ENCODE assay signal across 14 cellular contexts in genomic region chr11:28123151-28123571, GRCh38. TPM values are rescaled to one million over a fixed set of nuclear protein-coding genes. Genes with fewer than 3 reads are reported as not detected.
A peak's percentile ranks its signal among the peaks of the same experiment; 100 is the strongest.
DNase-seq lines count a peak whose midpoint lies in the region; ATAC-seq and TF ChIP-seq lines count a peak whose summit lies in the region.
"Had no signal": no experiment of that assay in that cellular context is flagged by ENCODE, and none has a peak within 500 bp of the region (broad histone marks: within the 10 kb centered on the region; RNA-seq: fewer than 3 reads in every experiment).

No MANE protein-coding gene starts in this region.

- H3F3A ChIP-seq in GM23338 (replicated peaks; ENCODE audit: low read depth) = no peaks in the 10 kb centered on the region

- H3K4me2 ChIP-seq in GM23338 (no peak overlapping the region), osteoblast (ENCODE audit: insufficient read depth, low read length) (peak overlapping the region; percentile 9)

- H2AFZ ChIP-seq in GM23338 = no peak overlapping the region
- peak overlapping the region; percentile 1 for H2AFZ ChIP-seq in osteoblast (ENCODE audit: low read length)
- H2AFZ ChIP-seq: parathyroid adenoma had no signal

- no peaks in the 10 kb centered on the region for H3K9me3 Mint-ChIP-seq in GM23338
- H3K9me3 Mint-ChIP-seq: activated naive CD4-positive, alpha-beta T cell treated with anti-CD3 and anti-CD28 coated beads, Interleukin-2, amount 10 ng/mL, durations not matched to agents 7 days and 5 days; stimulated activated effector memory CD8-positive, alpha-beta T cell treated with anti-CD3 and anti-CD28 coated beads, Interleukin-12 subunit alpha, Interleukin-12 subunit beta, amount 100 ng/mL, for 72 hours; T-helper 2 cell treated with Interferon-gamma antibody and Interleukin-4, amounts not matched to agents 5 μg/mL and 100 μg/mL, for 36 hours had no signal

- no peak overlapping the region for H3K4me3 Mint-ChIP-seq in GM23338
- H3K4me3 Mint-ChIP-seq: activated naive CD4-positive, alpha-beta T cell treated with anti-CD3 and anti-CD28 coated beads, Interleukin-2, amount 10 ng/mL, durations not matched to agents 7 days and 5 days; stimulated activated effector memory CD8-positive, alpha-beta T cell treated with anti-CD3 and anti-CD28 coated beads, Interleukin-12 subunit alpha, Interleukin-12 subunit beta, amount 100 ng/mL, for 72 hours; T-helper 2 cell treated with Interferon-gamma antibody and Interleukin-4, amounts not matched to agents 5 μg/mL and 100 μg/mL, for 36 hours had no signal

- no peak for TF ChIP-seq CTCF in GM23338 (conservative IDR thresholded peaks at IDR 0.05; ENCODE audit: low read depth in 2 of 2)
- TF ChIP-seq CTCF in choroid plexus epithelial cell (conservative IDR thresholded peaks at IDR 0.05; ENCODE audit: low read depth, low read length) = no peak
- no peak for TF ChIP-seq CTCF in osteoblast (IDR thresholded peaks at IDR 0.05; ENCODE audit: extremely low read depth, low read depth, low read length)

- H3K27me3 ChIP-seq in GM23338 (ENCODE audit: insufficient read depth) (no peaks in the 10 kb centered on the region), osteoblast (ENCODE audit: insufficient read depth, low read length) (no peaks in the 10 kb centered on the region)
- H3K27me3 ChIP-seq: tibial nerve had no signal

- no peaks in the 10 kb centered on the region for H3K27me3 Mint-ChIP-seq in GM23338 (ENCODE audit: insufficient read depth, low read depth, poor library complexity)
- H3K27me3 Mint-ChIP-seq: activated naive CD4-positive, alpha-beta T cell treated with anti-CD3 and anti-CD28 coated beads, Interleukin-2, amount 10 ng/mL, durations not matched to agents 7 days and 5 days had no signal

- ATAC-seq in GM23338 = no peak
- ATAC-seq in GM19455 (IDR thresholded peaks at IDR 0.05; ENCODE audit: unreplicated experiment) = no peak
- no peak for ATAC-seq in left ventricle myocardium superior
- ATAC-seq: stimulated activated effector memory CD8-positive, alpha-beta T cell treated with anti-CD3 and anti-CD28 coated beads, Interleukin-12 subunit alpha, Interleukin-12 subunit beta, amount 100 ng/mL, for 72 hours had no signal

- no peaks in the 10 kb centered on the region for H3K36me3 Mint-ChIP-seq in GM23338 (ENCODE audit: low read depth)

- H3K36me3 ChIP-seq in GM23338 (ENCODE audit: insufficient read depth) = no peaks in the 10 kb centered on the region
- peaks cover 4% of the 10 kb centered on the region for H3K36me3 ChIP-seq in osteoblast (ENCODE audit: insufficient read depth, low read length)

- peaks cover 20% of the 10 kb centered on the region; the same call in 2 of the 3 replicates for H3K4me1 Mint-ChIP-seq in GM23338

- H3K79me2 ChIP-seq in GM23338 (replicated peaks; ENCODE audit: insufficient read depth) = peaks cover 5% of the 10 kb centered on the region; the same call in 1 of the 2 replicates
- peaks cover 11% of the 10 kb centered on the region for H3K79me2 ChIP-seq in osteoblast (ENCODE audit: insufficient read depth, low read length)
- H3K79me2 ChIP-seq: parathyroid adenoma had no signal

- H4K20me1 ChIP-seq in GM23338 (replicated peaks; ENCODE audit: insufficient read depth) (no peaks in the 10 kb centered on the region), osteoblast (ENCODE audit: insufficient read depth, low read length) (no peaks in the 10 kb centered on the region)

- DNase-seq in GM23338 (ENCODE audit: low spot score) (no peak), M059J (ENCODE audit: low read depth) (peak; percentile 80), choroid plexus epithelial cell (ENCODE audit: low read depth) (peak; percentile 75), osteoblast (ENCODE audit: insufficient read length, low spot score, missing footprints) (no peak), left ventricle myocardium superior (no peak)
- DNase-seq in activated T-cell treated with anti-CD3 and anti-CD28 coated beads, Interleukin-2, amount 50 U/mL, for 1 hour = no peak
- DNase-seq: activated CD4-positive, alpha-beta T cell treated with anti-CD3 and anti-CD28 coated beads for 1 hour; activated naive CD4-positive, alpha-beta T cell treated with anti-CD3 and anti-CD28 coated beads, Interleukin-2, amount 10 ng/mL, durations not matched to agents 7 days and 5 days; NCI-H1436 had no signal

- H3K4me1 ChIP-seq in GM23338 (ENCODE audit: insufficient read depth) (no peaks in the 10 kb centered on the region), osteoblast (ENCODE audit: insufficient read depth, low read length) (peaks cover 10% of the 10 kb centered on the region)
- H3K4me1 ChIP-seq: parathyroid adenoma, tibial nerve had no signal

- no peaks in the 10 kb centered on the region for H3K9me2 ChIP-seq in GM23338 (ENCODE audit: insufficient read depth)

- intact Hi-C loops in left ventricle myocardium superior (cut with micrococcal nuclease) = no loop called here

- H3K4me3 ChIP-seq in GM23338 (no peak overlapping the region), choroid plexus epithelial cell (ENCODE audit: low read depth, low read length) (no peak overlapping the region), osteoblast (ENCODE audit: insufficient read depth, low read length) (no peak overlapping the region)
- H3K4me3 ChIP-seq: tibial nerve had no signal

- H3K9me3 ChIP-seq in osteoblast (ENCODE audit: low read depth, low read length) = no peaks in the 10 kb centered on the region
- H3K9me3 ChIP-seq: tibial nerve had no signal

- H3K27ac ChIP-seq in GM23338 (ENCODE audit: low read depth) = no peak overlapping the region
- peak overlapping the region; percentile 32 for H3K27ac ChIP-seq in osteoblast (ENCODE audit: low read depth, low read length)
- H3K27ac ChIP-seq: parathyroid adenoma, tibial nerve had no signal

- peak overlapping the region; percentile 74 for H3K27ac Mint-ChIP-seq in GM23338
- H3K27ac Mint-ChIP-seq: activated naive CD4-positive, alpha-beta T cell treated with anti-CD3 and anti-CD28 coated beads, Interleukin-2, amount 10 ng/mL, durations not matched to agents 7 days and 5 days; stimulated activated effector memory CD8-positive, alpha-beta T cell treated with anti-CD3 and anti-CD28 coated beads, Interleukin-12 subunit alpha, Interleukin-12 subunit beta, amount 100 ng/mL, for 72 hours; T-helper 2 cell treated with Interferon-gamma antibody and Interleukin-4, amounts not matched to agents 5 μg/mL and 100 μg/mL, for 36 hours had no signal

TF ChIP-seq in GM23338, 12 proteins besides CTCF, POLR2A, EP300 and RAD21 (continues in another document):
- no peak for TF ChIP-seq EZH2phosphoT487 (IDR thresholded peaks at IDR 0.05; ENCODE audit: unreplicated experiment)
- TF ChIP-seq ZNF331 (CRISPR knock-in tag; IDR thresholded peaks at IDR 0.05; ENCODE audit: low read depth) = no peak
- no peak for TF ChIP-seq REST (IDR thresholded peaks at IDR 0.05; ENCODE audit: unreplicated experiment)
- no peak for TF ChIP-seq JUNB (IDR thresholded peaks at IDR 0.05; ENCODE audit: unreplicated experiment)

RNA-seq across cellular contexts. Expression of gene METTL15, which starts 15.0 kb away (rescaled TPM):
- 13.0 and 19.8 TPM in 2 replicates for total RNA-seq in GM23338 (2014; rRNA removed; shearing (Covaris generic))
- polyA plus RNA-seq in GM23338 (2016; fragmentation: Nextera tagmentation; extraction: Ambion mirVana) = 6.2 and 9.0 TPM in 2 replicates
- total RNA-seq in M059J (2014; rRNA removed; shearing (Covaris generic)) = 14.6 and 17.0 TPM in 2 replicates
- 13.4 and 18.6 TPM in 2 replicates for total RNA-seq in osteoblast
- total RNA-seq in left ventricle myocardium superior = 10.5 TPM

RNA-seq across cellular contexts. Expression of gene KIF18A, which starts 15.2 kb away (rescaled TPM):
- 25.9 and 26.5 TPM in 2 replicates for total RNA-seq in GM23338 (2014; rRNA removed; shearing (Covaris generic))
- 15.2 and 22.2 TPM in 2 replicates for polyA plus RNA-seq in GM23338 (2016; fragmentation: Nextera tagmentation; extraction: Ambion mirVana)
- 36.2 and 43.7 TPM in 2 replicates for total RNA-seq in M059J (2014; rRNA removed; shearing (Covaris generic))
- total RNA-seq in osteoblast (4.0 and 5.0 TPM in 2 replicates), left ventricle myocardium superior (0.37 TPM)

Comparison
In these comparisons a context has a peak if more than half of its experiments do, and no peak if none do; other contexts are left out.
1. DNase-seq: peak in M059J (single experiment) and choroid plexus epithelial cell (single experiment); none in GM23338 (single experiment), osteoblast (single experiment), activated T-cell treated with anti-CD3 and anti-CD28 coated beads, Interleukin-2, amount 50 U/mL, for 1 hour (single experiment) and left ventricle myocardium superior (single experiment).